Comparison of ENCODE assay signal across 16 cellular contexts in the genomic region with DNA sequence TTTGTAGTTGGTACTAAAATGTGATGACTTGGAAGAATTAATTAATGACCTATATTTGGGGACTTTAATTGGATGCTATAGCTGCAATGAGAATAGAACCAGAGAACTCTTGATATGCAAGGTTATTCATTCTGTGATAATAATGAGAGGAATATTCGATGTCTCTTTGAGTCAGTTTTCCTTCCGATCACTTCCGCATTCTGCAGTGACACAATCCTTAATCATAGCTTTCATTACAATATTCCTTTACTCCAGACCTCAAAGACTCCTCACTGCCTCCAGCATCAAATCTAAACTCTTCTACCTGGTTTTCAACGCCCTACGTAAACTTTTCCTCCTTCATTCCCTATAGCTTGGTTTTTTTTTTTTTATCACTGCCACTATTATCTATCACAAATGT. TPM values are rescaled to one million over a fixed set of nuclear protein-coding genes. Genes with fewer than 3 reads are reported as not detected.
A peak's percentile ranks its signal among the peaks of the same experiment; 100 is the strongest.
DNase-seq lines count a peak whose midpoint lies in the region; ATAC-seq and TF ChIP-seq lines count a peak whose summit lies in the region.
"Had no signal": no experiment of that assay in that cellular context is flagged by ENCODE, and none has a peak within 500 bp of the region (broad histone marks: within the 10 kb centered on the region; RNA-seq: fewer than 3 reads in every experiment).

No MANE protein-coding gene starts in this region.

- H3K9me2 ChIP-seq in PC-3 (replicated peaks; ENCODE audit: low read length), result no peaks in the 10 kb centered on the region

- intact Hi-C loops in PC-3 (cut with micrococcal nuclease) (loop anchor here (1.0 to 5.0 kb wide), 2 partner anchors 8 to 152 kb away; no protein-coding TSS in a partner anchor), mammary epithelial cell (cut with micrococcal nuclease) (no loop called here)

- DNase-seq in Daoy (ENCODE audit: low read depth), result peak; percentile 44
- peak; percentile 90 for DNase-seq in PC-3
- DNase-seq in mammary epithelial cell, result peak; percentile 70
- DNase-seq in osteoblast (ENCODE audit: insufficient read length, low spot score, missing footprints), result peak; percentile 81
- no peak for DNase-seq in NK-92 (lab: John Stamatoyannopoulos, UW; ENCODE audit: unreplicated experiment)
- no peak for DNase-seq in activated CD4-positive, alpha-beta T cell treated with anti-CD3 and anti-CD28 coated beads for 48 hours
- DNase-seq: caudate nucleus; effector CD8-positive, alpha-beta T cell; left cardiac atrium; midbrain; NCI-H1092 treated with DMSO at 0.1 percent for 48 hours; NCI-H748 treated with DMSO at 0.1 percent for 48 hours; right cardiac atrium had no signal

- dilution Hi-C loops in mammary epithelial cell (cut with HindIII; ENCODE audit: low sequenced_read_pairs), result no loop called here

- H2AFZ ChIP-seq in PC-3 (ENCODE audit: low read length), result no peak overlapping the region
- H2AFZ ChIP-seq in mammary epithelial cell (ENCODE audit: low read depth, low read length), result no peak overlapping the region
- H2AFZ ChIP-seq in osteoblast (ENCODE audit: low read length), result no peak overlapping the region
- H2AFZ ChIP-seq: neural progenitor cell had no signal

- TF ChIP-seq CTCF in PC-3 (conservative IDR thresholded peaks at IDR 0.05; ENCODE audit: low read depth, low read length) (no peak), mammary epithelial cell (conservative IDR thresholded peaks at IDR 0.05 in 1 of 2, IDR thresholded peaks at IDR 0.05 in 1 of 2; ENCODE audit: extremely low read depth in 1 of 2, insufficient read depth in 1 of 2, low read depth in 1 of 2, low read length in 2 of 2) (no peak), osteoblast (IDR thresholded peaks at IDR 0.05; ENCODE audit: extremely low read depth, low read depth, low read length) (no peak)

- H3K4me2 ChIP-seq in PC-3 (ENCODE audit: low read length) (peak overlapping the region; percentile 76), mammary epithelial cell (ENCODE audit: insufficient read depth, low read depth, low read length) (peak overlapping the region; percentile 9), osteoblast (ENCODE audit: insufficient read depth, low read length) (peak overlapping the region; percentile 12)
- H3K4me2 ChIP-seq: neural progenitor cell had no signal

- H4K20me1 ChIP-seq in PC-3 (ENCODE audit: low read length) (no peaks in the 10 kb centered on the region), mammary epithelial cell (ENCODE audit: insufficient read depth, low read length) (no peaks in the 10 kb centered on the region), osteoblast (ENCODE audit: insufficient read depth, low read length) (no peaks in the 10 kb centered on the region)

- H3K27ac ChIP-seq in PC-3 (ENCODE audit: low read length), result peak overlapping the region; percentile 89
- peak overlapping the region; percentile 55 for H3K27ac ChIP-seq in mammary epithelial cell (ENCODE audit: insufficient read depth, low read depth, low read length)
- no peak overlapping the region for H3K27ac ChIP-seq in osteoblast (ENCODE audit: low read depth, low read length)
- H3K27ac ChIP-seq: neural progenitor cell had no signal

- in situ Hi-C loops in mammary epithelial cell (cut with MboI; ENCODE audit: low sequenced_read_pairs in 2 of 2), result loop anchor here in 1 of 2 donors (10.0 kb wide), 1 partner anchor 100 kb away; no protein-coding TSS in a partner anchor

- H3K36me3 ChIP-seq in PC-3 (ENCODE audit: low read depth, low read length) (peaks cover 19% of the 10 kb centered on the region; the same call in 1 of the 2 replicates), mammary epithelial cell (ENCODE audit: insufficient read depth, low read length) (peaks cover 17% of the 10 kb centered on the region), osteoblast (ENCODE audit: insufficient read depth, low read length) (no peaks in the 10 kb centered on the region)
- H3K36me3 ChIP-seq: neural progenitor cell had no signal

- H3K4me3 ChIP-seq in PC-3 (ENCODE audit: low read length), result peak overlapping the region; percentile 37; the same call in 1 of the 2 replicates
- no peak overlapping the region for H3K4me3 ChIP-seq in mammary epithelial cell (replicated peaks in 1 of 3; ENCODE audit: insufficient read depth in 1 of 3, low read depth in 2 of 3, low read length in 3 of 3)
- no peak overlapping the region for H3K4me3 ChIP-seq in osteoblast (ENCODE audit: insufficient read depth, low read length)
- H3K4me3 ChIP-seq: neural progenitor cell had no signal

- H3K9me3 ChIP-seq in PC-3 (ENCODE audit: low read length) (no peaks in the 10 kb centered on the region), mammary epithelial cell (replicated peaks; ENCODE audit: insufficient read depth, low read length) (no peaks in the 10 kb centered on the region), osteoblast (ENCODE audit: low read depth, low read length) (no peaks in the 10 kb centered on the region)

- H3K27me3 ChIP-seq in PC-3 (ENCODE audit: low read length) (no peaks in the 10 kb centered on the region), mammary epithelial cell (ENCODE audit: insufficient read depth, low read length) (no peaks in the 10 kb centered on the region), osteoblast (ENCODE audit: insufficient read depth, low read length) (no peaks in the 10 kb centered on the region)
- H3K27me3 ChIP-seq: neural progenitor cell had no signal

- CTCF ChIA-PET in PC-3 (lab: Charles Lee) (interaction anchor here (0.6 kb wide), 1 partner anchor 73 kb away, joined by 6 read pairs; no protein-coding TSS in a partner anchor), mammary epithelial cell (lab: Charles Lee; ENCODE audit: low non-redundant PET) (interaction anchor here (0.7 kb wide), 1 partner anchor 8 kb away, joined by 5 read pairs; no protein-coding TSS in a partner anchor)

- H3K4me1 ChIP-seq in PC-3 (ENCODE audit: insufficient read depth, low read length) (peaks cover 78% of the 10 kb centered on the region), mammary epithelial cell (ENCODE audit: insufficient read depth, low read length) (peaks cover 29% of the 10 kb centered on the region), osteoblast (ENCODE audit: insufficient read depth, low read length) (peaks cover 11% of the 10 kb centered on the region)
- H3K4me1 ChIP-seq: neural progenitor cell had no signal

- ATAC-seq in PC-3, result peak; percentile 53
- ATAC-seq in HG03378 (IDR thresholded peaks at IDR 0.05; ENCODE audit: unreplicated experiment), result no peak
- no peak for ATAC-seq in GM18868 (IDR thresholded peaks at IDR 0.05; ENCODE audit: unreplicated experiment)
- ATAC-seq: right cardiac atrium had no signal

- H3K79me2 ChIP-seq in PC-3 (ENCODE audit: low read length) (peaks cover 57% of the 10 kb centered on the region), mammary epithelial cell (ENCODE audit: insufficient read depth, low read length) (peaks cover 71% of the 10 kb centered on the region), osteoblast (ENCODE audit: insufficient read depth, low read length) (no peaks in the 10 kb centered on the region)

- BruUV-seq in PC-3 (replicated peaks; lab: Mats Ljungman, UMichigan), result no TSS peak
- BruUV-seq in mammary epithelial cell (replicated peaks; lab: Mats Ljungman, UMichigan), result no TSS peak

- POLR2A ChIA-PET in PC-3 (lab: Charles Lee; ENCODE audit: unreplicated experiment), result interaction anchor here (0.5 to 1.1 kb wide), 3 partner anchors 18 to 97 kb away, joined by 3 to 14 read pairs (median 9); a partner anchor contains a TSS

- peaks cover 6% of the 10 kb centered on the region for H3F3A ChIP-seq in PC-3 (ENCODE audit: low read length, unreplicated experiment)

- WGBS in mammary epithelial cell (ENCODE audit: low coverage, missing lambda C conversion rate), result 38% methylated on average over 5 of the region's 5 CpGs

- H3K9ac ChIP-seq in PC-3 (ENCODE audit: low read length) (peak overlapping the region; percentile 55), mammary epithelial cell (ENCODE audit: insufficient read depth, low read length) (no peak overlapping the region)
- H3K9ac ChIP-seq: neural progenitor cell had no signal

RNA-seq across cellular contexts. Expression of a gene that starts 21.6 kb away (rescaled TPM):
- total RNA-seq in Daoy (2014; rRNA removed; shearing (Covaris generic)), result 7.8 and 14.1 TPM in 2 replicates
- 22.9 and 29.2 TPM in 2 replicates for total RNA-seq in PC-3 (2014; rRNA removed)
- 10 to 100 TPM in 1 of 2 donors, 1 to 10 TPM in 1; 9.3 to 54.1 TPM for total RNA-seq in mammary epithelial cell
- 27.6 TPM for polyA plus RNA-seq in mammary epithelial cell
- 42.8 TPM for polyA minus RNA-seq in mammary epithelial cell
- 0.36 and 0.59 TPM in 2 replicates for total RNA-seq in osteoblast

Comparison
In these comparisons a context has a peak if more than half of its experiments do, and no peak if none do; other contexts are left out.
1. DNase-seq: peak in Daoy (single experiment), PC-3 (single experiment), mammary epithelial cell (single experiment) and osteoblast (single experiment); none in NK-92 (single experiment) and activated CD4-positive, alpha-beta T cell treated with anti-CD3 and anti-CD28 coated beads for 48 hours (single experiment).
2. H3K4me2 ChIP-seq: peak in every context shown above with its lines; median percentile 76 in PC-3; 12 in osteoblast; 9 in mammary epithelial cell.